In the genomic region with DNA sequence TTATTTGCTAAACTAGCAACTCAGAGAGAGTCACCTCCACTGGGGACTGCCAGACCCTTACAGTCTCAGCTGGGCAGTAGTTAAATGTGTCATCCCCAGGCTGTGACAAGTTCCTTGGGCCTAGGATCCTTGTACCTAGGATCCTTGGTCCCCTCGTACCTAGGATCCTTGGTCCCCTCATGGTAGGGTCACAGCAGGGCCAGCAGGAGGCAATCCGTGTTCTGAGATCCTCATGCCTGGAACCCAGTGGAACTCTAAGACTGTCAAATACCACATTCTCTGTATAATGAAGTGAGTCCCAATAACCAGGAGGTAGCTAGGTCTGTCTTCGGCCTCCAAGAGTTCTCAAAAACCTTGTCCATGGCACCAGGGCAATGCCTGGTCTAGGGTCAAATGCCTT, we compare ENCODE assay signal across 20 cellular contexts.
"Had no signal": no experiment of that assay in that cellular context is flagged by ENCODE, and none has a peak within 500 bp of the region (broad histone marks: within the 10 kb centered on the region; RNA-seq: fewer than 3 reads in every experiment).

No MANE protein-coding gene starts in this region.

- H3K4me1 Mint-ChIP-seq: activated CD4-positive, alpha-beta T cell treated with anti-CD3 and anti-CD28 coated beads, Interleukin-2, amount 10 ng/mL, durations not matched to agents 7 days and 5 days; activated T-helper 17 cell treated with anti-CD3 and anti-CD28 coated beads, Interleukin-2, amount 50 U/mL, for 72 hours; immature natural killer cell had no signal

- H3K9me3 Mint-ChIP-seq: activated CD4-positive, alpha-beta T cell treated with anti-CD3 and anti-CD28 coated beads, Interleukin-2, amount 10 ng/mL, durations not matched to agents 7 days and 5 days; activated T-helper 17 cell treated with anti-CD3 and anti-CD28 coated beads, Interleukin-2, amount 50 U/mL, for 72 hours; immature natural killer cell; natural killer cell treated with Interleukin-12 subunit alpha and Interleukin-12 subunit beta and Interleukin-15 and Interleukin-18, amount 100 ng/mL, for 72 hours had no signal

- DNase-seq: activated CD4-positive, alpha-beta T cell treated with anti-CD3 and anti-CD28 coated beads, Interleukin-2, amount 10 ng/mL, durations not matched to agents 7 days and 5 days; activated naive CD4-positive, alpha-beta T cell treated with Interleukin-2 at 50 U/mL for 16 hours; anterior cingulate cortex; brain microvascular endothelial cell; cortex of kidney; effector CD8-positive, alpha-beta T cell; foreskin keratinocyte; immature natural killer cell; nucleus accumbens; posterior cingulate gyrus; stimulated activated CD4-positive, alpha-beta T cell treated with anti-CD3 and anti-CD28 coated beads, Interleukin-4, amount 100 ng/mL, for 24 hours; stimulated activated naive CD4-positive, alpha-beta T cell; substantia nigra; T-helper 2 cell; transverse colon had no signal

- H3K27ac Mint-ChIP-seq: activated CD4-positive, alpha-beta T cell treated with anti-CD3 and anti-CD28 coated beads, Interleukin-2, amount 10 ng/mL, durations not matched to agents 7 days and 5 days; activated T-helper 17 cell treated with anti-CD3 and anti-CD28 coated beads, Interleukin-2, amount 50 U/mL, for 72 hours; immature natural killer cell; natural killer cell treated with Interleukin-12 subunit alpha and Interleukin-12 subunit beta and Interleukin-15 and Interleukin-18, amount 100 ng/mL, for 72 hours had no signal

- H3K9me3 ChIP-seq: right atrium auricular region, transverse colon had no signal

- H3K4me3 ChIP-seq: right atrium auricular region, skin epidermis, transverse colon had no signal

- H3K36me3 ChIP-seq: brain microvascular endothelial cell, right atrium auricular region, transverse colon had no signal

- FAIRE-seq: TTC549 had no signal

- H3K4me3 Mint-ChIP-seq: activated CD4-positive, alpha-beta T cell treated with anti-CD3 and anti-CD28 coated beads, Interleukin-2, amount 10 ng/mL, durations not matched to agents 7 days and 5 days; activated T-helper 17 cell treated with anti-CD3 and anti-CD28 coated beads, Interleukin-2, amount 50 U/mL, for 72 hours; immature natural killer cell; natural killer cell treated with Interleukin-12 subunit alpha and Interleukin-12 subunit beta and Interleukin-15 and Interleukin-18, amount 100 ng/mL, for 72 hours had no signal

- H3K27ac ChIP-seq: brain microvascular endothelial cell, foreskin keratinocyte, right atrium auricular region, skin epidermis, transverse colon had no signal

- ATAC-seq: activated T-helper 17 cell treated with anti-CD3 and anti-CD28 coated beads, Interleukin-2, amount 50 U/mL, for 72 hours; foreskin keratinocyte; natural killer cell treated with Interleukin-12 subunit alpha and Interleukin-12 subunit beta and Interleukin-15 and Interleukin-18, amount 100 ng/mL, for 72 hours had no signal

- H3K27me3 ChIP-seq: brain microvascular endothelial cell, foreskin keratinocyte, right atrium auricular region, transverse colon had no signal

- H3K4me1 ChIP-seq: right atrium auricular region, transverse colon had no signal

- H3K36me3 Mint-ChIP-seq: immature natural killer cell; natural killer cell treated with Interleukin-12 subunit alpha and Interleukin-12 subunit beta and Interleukin-15 and Interleukin-18, amount 100 ng/mL, for 72 hours had no signal
